ENCODE assay signal across 12 cellular contexts in genomic region chr2:105781274-105781673, GRCh38. TPM values are rescaled to one million over a fixed set of nuclear protein-coding genes. Genes with fewer than 3 reads are reported as not detected.
DNase-seq lines count a peak whose midpoint lies in the region; ATAC-seq and TF ChIP-seq lines count a peak whose summit lies in the region.
"Had no signal": no experiment of that assay in that cellular context is flagged by ENCODE, and none has a peak within 500 bp of the region (broad histone marks: within the 10 kb centered on the region; RNA-seq: fewer than 3 reads in every experiment).

No MANE protein-coding gene starts in this region.

- DNase-seq in activated CD4-positive, alpha-beta T cell treated with anti-CD3 and anti-CD28 coated beads, Interleukin-2, amount 10 ng/mL, durations not matched to agents 7 days and 5 days: no peak
- DNase-seq in activated CD4-positive, alpha-beta T cell treated with anti-CD3 and anti-CD28 coated beads, Interleukin-2, amount 50 U/mL, for 48 hours: no peak
- DNase-seq in T-cell: no peak
- DNase-seq in cardiac fibroblast (ENCODE audit: low read depth in 2 of 2): peak; percentile 49 to 67
- no peak for DNase-seq in nephron progenitor cell
- DNase-seq in NCI-H510A (lab: John Stamatoyannopoulos, UW): no peak
- no peak for DNase-seq in GM19238 (ENCODE audit: insufficient read length, low spot score)
- DNase-seq in germinal center (ENCODE audit: low spot score): no peak
- DNase-seq: foreskin fibroblast, HCEC 1CT, SJCRH30, upper lobe of left lung had no signal

- no peak for TF ChIP-seq CTCF in cardiac fibroblast (IDR thresholded peaks at IDR 0.05; ENCODE audit: low read depth, low read length)
- no peak for TF ChIP-seq CTCF in nephron progenitor cell (IDR thresholded peaks at IDR 0.05)

- H3K9me3 Mint-ChIP-seq in activated CD4-positive, alpha-beta T cell treated with anti-CD3 and anti-CD28 coated beads, Interleukin-2, amount 10 ng/mL, durations not matched to agents 7 days and 5 days: no peaks in the 10 kb centered on the region
- H3K9me3 Mint-ChIP-seq in T-cell (no peaks in the 10 kb centered on the region), nephron progenitor cell (no peaks in the 10 kb centered on the region)

- no peak for ATAC-seq in T-cell (replicated peaks in 1 of 4)

- H3K4me3 Mint-ChIP-seq in activated CD4-positive, alpha-beta T cell treated with anti-CD3 and anti-CD28 coated beads, Interleukin-2, amount 10 ng/mL, durations not matched to agents 7 days and 5 days: no peak overlapping the region
- H3K4me3 Mint-ChIP-seq in T-cell (peak overlapping the region; percentile 22 to 66 (median 25)), nephron progenitor cell (peak overlapping the region; percentile 26)

- H3K4me1 Mint-ChIP-seq in activated CD4-positive, alpha-beta T cell treated with anti-CD3 and anti-CD28 coated beads, Interleukin-2, amount 10 ng/mL, durations not matched to agents 7 days and 5 days: peaks cover 93% of the 10 kb centered on the region
- H3K4me1 Mint-ChIP-seq in T-cell: peaks cover 95 to 98% (median 97%) of the 10 kb centered on the region in 3 donors
- peaks cover 62% of the 10 kb centered on the region for H3K4me1 Mint-ChIP-seq in nephron progenitor cell

- H3K27ac Mint-ChIP-seq in activated CD4-positive, alpha-beta T cell treated with anti-CD3 and anti-CD28 coated beads, Interleukin-2, amount 10 ng/mL, durations not matched to agents 7 days and 5 days: peak overlapping the region; percentile 66
- H3K27ac Mint-ChIP-seq in T-cell: peak overlapping the region; percentile 88 to 92
- H3K27ac Mint-ChIP-seq in nephron progenitor cell: peak overlapping the region; percentile 41

- CTCF ChIA-PET in activated CD4-positive, alpha-beta T cell treated with anti-CD3 and anti-CD28 coated beads, Interleukin-2, amount 10 ng/mL, durations not matched to agents 7 days and 5 days (lab: Charles Lee): interaction anchor here (1.0 kb wide), 1 partner anchor 53 kb away, joined by 3 read pairs; no protein-coding TSS in a partner anchor
- CTCF ChIA-PET in T-cell (lab: Charles Lee): interaction anchor here in 1 of 2 donors (0.6 kb wide), 1 partner anchor 207 kb away, joined by 4 read pairs; no protein-coding TSS in a partner anchor

- POLR2A ChIA-PET in activated CD4-positive, alpha-beta T cell treated with anti-CD3 and anti-CD28 coated beads, Interleukin-2, amount 10 ng/mL, durations not matched to agents 7 days and 5 days (lab: Charles Lee): no interaction called here
- POLR2A ChIA-PET in T-cell (lab: Charles Lee): no interaction called here

- H3K36me3 Mint-ChIP-seq in activated CD4-positive, alpha-beta T cell treated with anti-CD3 and anti-CD28 coated beads, Interleukin-2, amount 10 ng/mL, durations not matched to agents 7 days and 5 days (ENCODE audit: low read depth): peaks cover 56% of the 10 kb centered on the region
- H3K36me3 Mint-ChIP-seq in T-cell: peaks cover 17% of the 10 kb centered on the region
- H3K36me3 Mint-ChIP-seq in nephron progenitor cell (ENCODE audit: low read depth): peaks cover 6% of the 10 kb centered on the region

- H3K4me3 ChIP-seq in cardiac fibroblast (replicated peaks in 1 of 2; ENCODE audit: low read depth in 2 of 2, low read length in 2 of 2): no peak overlapping the region
- H3K4me3 ChIP-seq: SJCRH30, upper lobe of left lung had no signal

- H3K27me3 Mint-ChIP-seq in activated CD4-positive, alpha-beta T cell treated with anti-CD3 and anti-CD28 coated beads, Interleukin-2, amount 10 ng/mL, durations not matched to agents 7 days and 5 days: no peaks in the 10 kb centered on the region
- H3K27me3 Mint-ChIP-seq in T-cell: no peaks in the 10 kb centered on the region
- H3K27me3 Mint-ChIP-seq in nephron progenitor cell (ENCODE audit: low read depth, poor library complexity): peaks cover 3% of the 10 kb centered on the region

RNA-seq across cellular contexts. Expression of gene NCK2, which starts 36.6 kb away (rescaled TPM):
- 10 to 100 TPM; 73.3 to 84.1 TPM for total RNA-seq in activated CD4-positive, alpha-beta T cell treated with anti-CD3 and anti-CD28 coated beads, Interleukin-2, amount 10 ng/mL, durations not matched to agents 7 days and 5 days
- 100 to 1,000 TPM in 4 of 5 donors, 10 to 100 TPM in 1; 97.7 to 154 (median 120) TPM for total RNA-seq in T-cell

Comparison
In these comparisons a context has a peak if more than half of its experiments do, and no peak if none do; other contexts are left out.
1. DNase-seq: peak in cardiac fibroblast (2 of 2); none in activated CD4-positive, alpha-beta T cell treated with anti-CD3 and anti-CD28 coated beads, Interleukin-2, amount 10 ng/mL, durations not matched to agents 7 days and 5 days (single experiment), activated CD4-positive, alpha-beta T cell treated with anti-CD3 and anti-CD28 coated beads, Interleukin-2, amount 50 U/mL, for 48 hours (0 of 2), T-cell (0 of 34), nephron progenitor cell (single experiment), NCI-H510A (single experiment), GM19238 (single experiment) and germinal center (single experiment).
2. Peak in every context shown above with its lines, with median percentiles within 50 percentile points of each other: H3K27ac Mint-ChIP-seq.